In genomic region chr4:24614881-24615280, GRCh38 we compare ENCODE assay signal across 17 cellular contexts. TPM values are rescaled to one million over a fixed set of nuclear protein-coding genes. Genes with fewer than 3 reads are reported as not detected.
A peak's percentile ranks its signal among the peaks of the same experiment; 100 is the strongest.
DNase-seq lines count a peak whose midpoint lies in the region; ATAC-seq and TF ChIP-seq lines count a peak whose summit lies in the region.
"Had no signal": no experiment of that assay in that cellular context is flagged by ENCODE, and none has a peak within 500 bp of the region (broad histone marks: within the 10 kb centered on the region; RNA-seq: fewer than 3 reads in every experiment).

No MANE protein-coding gene starts in this region.

- peaks cover 25% of the 10 kb centered on the region for H3K4me1 Mint-ChIP-seq in activated CD8-positive, alpha-beta memory T cell treated with anti-CD3 and anti-CD28 coated beads, Interleukin-2, amount 10 ng/mL, durations not matched to agents 7 days and 5 days
- H3K4me1 Mint-ChIP-seq in stimulated activated effector memory CD8-positive, alpha-beta T cell treated with anti-CD3 and anti-CD28 coated beads, Interleukin-12 subunit alpha, Interleukin-12 subunit beta, amount 100 ng/mL, for 72 hours: peaks cover 8% of the 10 kb centered on the region
- H3K4me1 Mint-ChIP-seq: CD4-positive, CD25-positive, alpha-beta regulatory T cell; CD8-positive, alpha-beta memory T cell; H9 had no signal

- intact Hi-C loops in colonic mucosa (cut with DNase I): no loop called here

- no peak overlapping the region for H3K4me3 ChIP-seq in colonic mucosa

- H3K27ac ChIP-seq in colonic mucosa: peak overlapping the region; percentile 37
- H3K27ac ChIP-seq: HL-60 had no signal

- no peak for TF ChIP-seq CTCF in colonic mucosa (IDR thresholded peaks at IDR 0.05)

- H3K9me3 ChIP-seq in colonic mucosa: no peaks in the 10 kb centered on the region
- H3K9me3 ChIP-seq: BE2C had no signal

- H3K27me3 ChIP-seq in colonic mucosa: no peaks in the 10 kb centered on the region

- H3K9me3 Mint-ChIP-seq in activated CD8-positive, alpha-beta memory T cell treated with anti-CD3 and anti-CD28 coated beads, Interleukin-2, amount 10 ng/mL, durations not matched to agents 7 days and 5 days (ENCODE audit: low read depth): peaks cover 3% of the 10 kb centered on the region
- peaks cover 5% of the 10 kb centered on the region for H3K9me3 Mint-ChIP-seq in stimulated activated effector memory CD8-positive, alpha-beta T cell treated with anti-CD3 and anti-CD28 coated beads, Interleukin-12 subunit alpha, Interleukin-12 subunit beta, amount 100 ng/mL, for 72 hours

- no peak for DNase-seq in activated CD8-positive, alpha-beta memory T cell treated with anti-CD3 and anti-CD28 coated beads, Interleukin-2, amount 10 ng/mL, durations not matched to agents 7 days and 5 days
- DNase-seq in activated CD8-positive, alpha-beta memory T cell treated with anti-CD3 and anti-CD28 coated beads for 24 hours: no peak
- no peak for DNase-seq in colonic mucosa
- no peak for DNase-seq in stimulated activated effector memory CD8-positive, alpha-beta T cell treated with anti-CD3 and anti-CD28 coated beads, Interleukin-12 subunit alpha, Interleukin-12 subunit beta, amount 100 ng/mL, for 72 hours (ENCODE audit: low spot score in 2 of 2)
- DNase-seq: ACHN; BE2C; C1 segment of cervical spinal cord; CD8-positive, alpha-beta memory T cell; COR-L47; DMS 273 treated with DMSO at 0.1 percent for 48 hours; DMS53; DND-41; H9 had no signal

- CTCF ChIA-PET in activated CD8-positive, alpha-beta memory T cell treated with anti-CD3 and anti-CD28 coated beads, Interleukin-2, amount 10 ng/mL, durations not matched to agents 7 days and 5 days (lab: Charles Lee): no interaction called here

- H3K27me3 Mint-ChIP-seq in activated CD8-positive, alpha-beta memory T cell treated with anti-CD3 and anti-CD28 coated beads, Interleukin-2, amount 10 ng/mL, durations not matched to agents 7 days and 5 days: peaks cover 14% of the 10 kb centered on the region

- peaks cover 7% of the 10 kb centered on the region for H3K36me3 Mint-ChIP-seq in activated CD8-positive, alpha-beta memory T cell treated with anti-CD3 and anti-CD28 coated beads, Interleukin-2, amount 10 ng/mL, durations not matched to agents 7 days and 5 days
- H3K36me3 Mint-ChIP-seq in stimulated activated effector memory CD8-positive, alpha-beta T cell treated with anti-CD3 and anti-CD28 coated beads, Interleukin-12 subunit alpha, Interleukin-12 subunit beta, amount 100 ng/mL, for 72 hours: no peaks in the 10 kb centered on the region
- H3K36me3 Mint-ChIP-seq: CD4-positive, CD25-positive, alpha-beta regulatory T cell had no signal

- H3K4me1 ChIP-seq in colonic mucosa: no peaks in the 10 kb centered on the region
- H3K4me1 ChIP-seq: BE2C had no signal

- H3K4me3 Mint-ChIP-seq in activated CD8-positive, alpha-beta memory T cell treated with anti-CD3 and anti-CD28 coated beads, Interleukin-2, amount 10 ng/mL, durations not matched to agents 7 days and 5 days: no peak overlapping the region
- H3K4me3 Mint-ChIP-seq in stimulated activated effector memory CD8-positive, alpha-beta T cell treated with anti-CD3 and anti-CD28 coated beads, Interleukin-12 subunit alpha, Interleukin-12 subunit beta, amount 100 ng/mL, for 72 hours: no peak overlapping the region
- H3K4me3 Mint-ChIP-seq: CD4-positive, CD25-positive, alpha-beta regulatory T cell; CD8-positive, alpha-beta memory T cell; H9 had no signal

- no peak overlapping the region for H3K9ac ChIP-seq in colonic mucosa (ENCODE audit: low read depth in 2 of 2, low read length in 2 of 2)

- no peaks in the 10 kb centered on the region for H3K36me3 ChIP-seq in colonic mucosa
- H3K36me3 ChIP-seq: BE2C had no signal

- peak; percentile 65 for ATAC-seq in activated CD8-positive, alpha-beta memory T cell treated with anti-CD3 and anti-CD28 coated beads, Interleukin-2, amount 10 ng/mL, durations not matched to agents 7 days and 5 days
- ATAC-seq in stimulated activated effector memory CD8-positive, alpha-beta T cell treated with anti-CD3 and anti-CD28 coated beads, Interleukin-12 subunit alpha, Interleukin-12 subunit beta, amount 100 ng/mL, for 72 hours: peak; percentile 86
- ATAC-seq in GM21786 (IDR thresholded peaks at IDR 0.05; ENCODE audit: unreplicated experiment) (no peak), GM19395 (IDR thresholded peaks at IDR 0.05; ENCODE audit: unreplicated experiment) (no peak)

- peak overlapping the region; percentile 53 for H3K27ac Mint-ChIP-seq in activated CD8-positive, alpha-beta memory T cell treated with anti-CD3 and anti-CD28 coated beads, Interleukin-2, amount 10 ng/mL, durations not matched to agents 7 days and 5 days
- H3K27ac Mint-ChIP-seq in stimulated activated effector memory CD8-positive, alpha-beta T cell treated with anti-CD3 and anti-CD28 coated beads, Interleukin-12 subunit alpha, Interleukin-12 subunit beta, amount 100 ng/mL, for 72 hours: no peak overlapping the region
- H3K27ac Mint-ChIP-seq: CD4-positive, CD25-positive, alpha-beta regulatory T cell; H9 had no signal

RNA-seq across cellular contexts. Expression of gene DHX15, which starts 30.5 kb away (rescaled TPM):
- 100 to 1,000 TPM; 180 to 196 TPM for total RNA-seq in activated CD8-positive, alpha-beta memory T cell treated with anti-CD3 and anti-CD28 coated beads, Interleukin-2, amount 10 ng/mL, durations not matched to agents 7 days and 5 days
- 100 to 1,000 TPM; 135 to 149 TPM for total RNA-seq in colonic mucosa

Comparison
In these comparisons a context has a peak if more than half of its experiments do, and no peak if none do; other contexts are left out.
1. ATAC-seq: peak in activated CD8-positive, alpha-beta memory T cell treated with anti-CD3 and anti-CD28 coated beads, Interleukin-2, amount 10 ng/mL, durations not matched to agents 7 days and 5 days (single experiment) and stimulated activated effector memory CD8-positive, alpha-beta T cell treated with anti-CD3 and anti-CD28 coated beads, Interleukin-12 subunit alpha, Interleukin-12 subunit beta, amount 100 ng/mL, for 72 hours (single experiment); none in GM21786 (single experiment) and GM19395 (single experiment).